Comparison of ENCODE assay signal across 20 cellular contexts in genomic region chr2:57828221-57828620, GRCh38.
DNase-seq lines count a peak whose midpoint lies in the region; ATAC-seq, FAIRE-seq and TF ChIP-seq lines count a peak whose summit lies in the region.
"Had no signal": no experiment of that assay in that cellular context is flagged by ENCODE, and none has a peak within 500 bp of the region (broad histone marks: within the 10 kb centered on the region; RNA-seq: fewer than 3 reads in every experiment).

No MANE protein-coding gene starts in this region.

- H3K4me2 ChIP-seq in HepG2 (ENCODE audit: low read depth, low read length): no peak overlapping the region
- no peak overlapping the region for H3K4me2 ChIP-seq in trophoblast cell (ENCODE audit: low read length)
- H3K4me2 ChIP-seq in neuronal stem cell (ENCODE audit: insufficient read depth, low read length, poor library complexity, severe bottlenecking): no peak overlapping the region
- H3K4me2 ChIP-seq: A549, BLaER1 had no signal

- in situ Hi-C loops in HepG2 (cut with HindIII; ENCODE audit: extremely low pct_ligation_motif_present, low pct_unique_long_range_greater_than_20kb): no loop called here

- H3K23ac ChIP-seq in trophoblast cell (ENCODE audit: low read length) (no peak overlapping the region), neuronal stem cell (ENCODE audit: low read depth, low read length, poor library complexity) (no peak overlapping the region)

- H3K36me3 Mint-ChIP-seq in endodermal cell (ENCODE audit: low read depth) (no peaks in the 10 kb centered on the region), T-helper 17 cell (ENCODE audit: low read depth) (no peaks in the 10 kb centered on the region)
- H3K36me3 Mint-ChIP-seq: CD14-positive monocyte; CD4-positive, alpha-beta memory T cell had no signal

- no peak overlapping the region for H4K91ac ChIP-seq in trophoblast cell (ENCODE audit: low read depth, low read length)
- H4K91ac ChIP-seq in neuronal stem cell (ENCODE audit: low read depth, low read length, poor library complexity): no peak overlapping the region

- H3K9me3 ChIP-seq in HepG2 (ENCODE audit: low read length) (no peaks in the 10 kb centered on the region), right lobe of liver (no peaks in the 10 kb centered on the region), endodermal cell (ENCODE audit: control insufficient read depth, low read length) (no peaks in the 10 kb centered on the region), trophoblast cell (ENCODE audit: insufficient read depth, low read depth, low read length) (no peaks in the 10 kb centered on the region), neuronal stem cell (replicated peaks in 1 of 2; ENCODE audit: control insufficient read depth in 2 of 2, insufficient read depth in 1 of 2, low read depth in 1 of 2, low read length in 2 of 2) (no peaks in the 10 kb centered on the region), T-helper 17 cell (ENCODE audit: control insufficient read depth, low read length, poor library complexity, severe bottlenecking) (no peaks in the 10 kb centered on the region)

- no peak overlapping the region for H2AK5ac ChIP-seq in trophoblast cell (ENCODE audit: low read length)
- H2AK5ac ChIP-seq in neuronal stem cell (ENCODE audit: low read depth, low read length): no peak overlapping the region

- H3K36me3 ChIP-seq in HepG2 (replicated peaks in 1 of 2; ENCODE audit: control insufficient read depth in 1 of 2, insufficient read depth in 2 of 2, low read length in 2 of 2) (no peaks in the 10 kb centered on the region), right lobe of liver (no peaks in the 10 kb centered on the region), endodermal cell (ENCODE audit: control insufficient read depth, insufficient read depth, low read length) (no peaks in the 10 kb centered on the region), trophoblast cell (ENCODE audit: control insufficient read depth in 1 of 2, insufficient read depth in 2 of 2, low read length in 2 of 2) (no peaks in the 10 kb centered on the region), neuronal stem cell (replicated peaks in 1 of 2; ENCODE audit: control insufficient read depth in 2 of 2, insufficient read depth in 2 of 2, low read length in 2 of 2) (no peaks in the 10 kb centered on the region)
- H3K36me3 ChIP-seq: BLaER1 had no signal

- DNase-seq in HepG2 (ENCODE audit: low spot score) (no peak), right lobe of liver (no peak), endodermal cell (peak; percentile 46), trophoblast cell (no peak), neuronal stem cell (ENCODE audit: low spot score) (no peak), T-helper 17 cell (no peak), NCI-H2107 treated with DMSO at 0.1 percent for 48 hours (lab: John Stamatoyannopoulos, UW; ENCODE audit: unreplicated experiment) (no peak)
- DNase-seq: AML-193; CD4-positive, alpha-beta memory T cell; DMS153; DMS79; GF-D8; GOT3; H7; HFFc6 had no signal

- no TSS peak for BruUV-seq in HepG2 (replicated peaks; lab: Mats Ljungman, UMichigan)

- 35% methylated on average over 4 of the region's 4 CpGs for WGBS in HepG2 (ENCODE audit: low lambda C conversion rate)
- WGBS in right lobe of liver (ENCODE audit: insufficient coverage, low coverage, low lambda C conversion rate, missing lambda C conversion rate): 92% methylated on average over 2 of the region's 4 CpGs
- 86 to 100% methylated on average over 1 to 4 of the region's 4 CpGs for WGBS in endodermal cell (ENCODE audit: insufficient coverage in 1 of 2, insufficient read length in 1 of 2), 2 experiments
- WGBS in trophoblast cell (ENCODE audit: extremely low coverage, insufficient coverage, insufficient read length): no CpG with 5 or more reads among the region's 4 CpGs
- no CpG with 5 or more reads among the region's 4 CpGs for WGBS in neuronal stem cell (ENCODE audit: extremely low coverage in 2 of 2, insufficient read length in 2 of 2, insufficient replicate concordance in 1 of 2), 2 donors

- peak overlapping the region; percentile 70 for H4K8ac ChIP-seq in trophoblast cell (ENCODE audit: low read depth, low read length)
- no peak overlapping the region for H4K8ac ChIP-seq in neuronal stem cell (ENCODE audit: low read depth, low read length)

- no peak overlapping the region for H3K4ac ChIP-seq in trophoblast cell (ENCODE audit: low read depth, low read length)
- no peak overlapping the region for H3K4ac ChIP-seq in neuronal stem cell (ENCODE audit: low read length)

- CTCF ChIA-PET in HepG2 (lab: Yijun Ruan, JAX; ENCODE audit: low intra/inter-chr PET ratio, low total read pairs): no interaction called here

- H2BK15ac ChIP-seq in neuronal stem cell (ENCODE audit: low read length): no peak overlapping the region

- H2AFZ ChIP-seq in HepG2 (ENCODE audit: low read length): no peak overlapping the region
- no peak overlapping the region for H2AFZ ChIP-seq in trophoblast cell (ENCODE audit: insufficient read depth, low read length, poor library complexity)
- no peak overlapping the region for H2AFZ ChIP-seq in neuronal stem cell (ENCODE audit: low read length)

- H2BK5ac ChIP-seq in trophoblast cell (ENCODE audit: low read depth, low read length, poor library complexity) (peak overlapping the region; percentile 13), neuronal stem cell (ENCODE audit: low read length) (no peak overlapping the region)

- H3K79me2 ChIP-seq in HepG2 (ENCODE audit: insufficient read depth, low read length) (no peaks in the 10 kb centered on the region), trophoblast cell (ENCODE audit: control insufficient read depth, insufficient read depth, low read length, poor library complexity) (no peaks in the 10 kb centered on the region)

- H3K18ac ChIP-seq in trophoblast cell (ENCODE audit: low read length): no peak overlapping the region
- H3K18ac ChIP-seq in neuronal stem cell (ENCODE audit: low read length): no peak overlapping the region

- intact Hi-C loops in HepG2 (cut with micrococcal nuclease; ENCODE audit: unreplicated experiment) (no loop called here), right lobe of liver (cut with DNase I) (no loop called here)

- H3K14ac ChIP-seq in trophoblast cell (ENCODE audit: low read length) (no peak overlapping the region), neuronal stem cell (ENCODE audit: low read length) (no peak overlapping the region)

- TF ChIP-seq POLR2A in HepG2 (IDR thresholded peaks at IDR 0.05; ENCODE audit: insufficient read depth in 1 of 2, low read depth in 2 of 2, low read length in 2 of 2) (no peak), right lobe of liver (IDR thresholded peaks at IDR 0.05) (no peak)

- H3K4me3 Mint-ChIP-seq in endodermal cell (no peak overlapping the region), T-helper 17 cell (no peak overlapping the region)
- H3K4me3 Mint-ChIP-seq: CD14-positive monocyte; CD4-positive, alpha-beta memory T cell; HFFc6 had no signal

- FAIRE-seq in HepG2 (lab: Jason Lieb, UNC): no peak
- FAIRE-seq: A549 had no signal

- H2BK12ac ChIP-seq in trophoblast cell (ENCODE audit: low read length): no peak overlapping the region
- no peak overlapping the region for H2BK12ac ChIP-seq in neuronal stem cell (ENCODE audit: low read length)

- peaks cover 6% of the 10 kb centered on the region for H3K9me3 Mint-ChIP-seq in endodermal cell

- H2BK120ac ChIP-seq in trophoblast cell (ENCODE audit: insufficient read depth, low read length, poor library complexity): peak overlapping the region; percentile 17
- no peak overlapping the region for H2BK120ac ChIP-seq in neuronal stem cell (ENCODE audit: low read depth, low read length)

- POLR2A ChIA-PET in HepG2 (lab: Yijun Ruan, JAX): no interaction called here

- H3K79me1 ChIP-seq in trophoblast cell (ENCODE audit: low read length) (peaks cover 4% of the 10 kb centered on the region), neuronal stem cell (ENCODE audit: low read depth, low read length) (no peaks in the 10 kb centered on the region)

- peaks cover 10% of the 10 kb centered on the region for H3K4me1 Mint-ChIP-seq in endodermal cell
- no peaks in the 10 kb centered on the region for H3K4me1 Mint-ChIP-seq in T-helper 17 cell
- H3K4me1 Mint-ChIP-seq: CD14-positive monocyte; CD4-positive, alpha-beta memory T cell had no signal

- H3K9ac ChIP-seq in HepG2 (ENCODE audit: insufficient read depth, low read depth, low read length) (no peak overlapping the region), endodermal cell (ENCODE audit: extremely low read depth, low read length, poor library complexity, severe bottlenecking) (no peak overlapping the region), trophoblast cell (ENCODE audit: low read length) (no peak overlapping the region), neuronal stem cell (ENCODE audit: low read depth, low read length, poor library complexity) (no peak overlapping the region)
- H3K9ac ChIP-seq: BLaER1 had no signal

- no peaks in the 10 kb centered on the region for H3K27me3 Mint-ChIP-seq in endodermal cell (ENCODE audit: insufficient read depth)
- H3K27me3 Mint-ChIP-seq in T-helper 17 cell: no peaks in the 10 kb centered on the region
- H3K27me3 Mint-ChIP-seq: CD4-positive, alpha-beta memory T cell had no signal

- no peak for TF ChIP-seq EP300 in HepG2 (IDR thresholded peaks at IDR 0.05; ENCODE audit: low read depth in 2 of 2, low read length in 2 of 2)
- no peak for TF ChIP-seq EP300 in HepG2 (CRISPR knock-in tag; IDR thresholded peaks at IDR 0.05; ENCODE audit: borderline replicate concordance)

- no peak for TF ChIP-seq RAD21 in HepG2 (CRISPR knock-in tag; IDR thresholded peaks at IDR 0.05)

- no peak overlapping the region for H4K12ac ChIP-seq in trophoblast cell (ENCODE audit: low read depth, low read length)

- H3K27ac Mint-ChIP-seq in endodermal cell (no peak overlapping the region), T-helper 17 cell (no peak overlapping the region)
- H3K27ac Mint-ChIP-seq: CD14-positive monocyte; CD4-positive, alpha-beta memory T cell; HFFc6 had no signal

- ATAC-seq in HepG2: peak; percentile 24; the same call in 1 of the 3 replicates
- no peak for ATAC-seq in right lobe of liver
- no peak for ATAC-seq in T-helper 17 cell
- ATAC-seq: A549, HCT116 had no signal

- H3K4me3 ChIP-seq in HepG2 (replicated peaks in 1 of 3; ENCODE audit: insufficient read depth in 1 of 3, low read depth in 2 of 3, low read length in 3 of 3) (no peak overlapping the region), right lobe of liver (no peak overlapping the region), endodermal cell (ENCODE audit: low read length) (no peak overlapping the region), trophoblast cell (ENCODE audit: low read depth, low read length) (no peak overlapping the region), neuronal stem cell (ENCODE audit: low read length in 2 of 2) (no peak overlapping the region)
- H3K4me3 ChIP-seq: A549, BLaER1 had no signal

- H3K27ac ChIP-seq in HepG2 (ENCODE audit: extremely low read length, insufficient read depth, low read length) (no peak overlapping the region), right lobe of liver (no peak overlapping the region), endodermal cell (ENCODE audit: low read depth, low read length) (no peak overlapping the region), trophoblast cell (ENCODE audit: low read depth, low read length) (no peak overlapping the region), neuronal stem cell (replicated peaks; ENCODE audit: low read length) (no peak overlapping the region)
- H3K27ac ChIP-seq: 22Rv1, A549, BLaER1 had no signal

- H4K20me1 ChIP-seq in HepG2 (ENCODE audit: insufficient read depth, low read length): no peaks in the 10 kb centered on the region
- H4K20me1 ChIP-seq: BLaER1 had no signal

- TF ChIP-seq CTCF in HepG2 (CRISPR knock-in tag; IDR thresholded peaks at IDR 0.05) (no peak), right lobe of liver (IDR thresholded peaks at IDR 0.05) (no peak), endodermal cell (conservative IDR thresholded peaks at IDR 0.05) (no peak)

- no peaks in the 10 kb centered on the region for H3K4me1 ChIP-seq in HepG2 (ENCODE audit: insufficient read depth, low read length)
- no peaks in the 10 kb centered on the region for H3K4me1 ChIP-seq in right lobe of liver
- no peaks in the 10 kb centered on the region for H3K4me1 ChIP-seq in endodermal cell (ENCODE audit: control insufficient read depth, insufficient read depth, low read length)
- peaks cover 0 to 4% of the 10 kb centered on the region in 2 experiments for H3K4me1 ChIP-seq in trophoblast cell (ENCODE audit: control insufficient read depth in 1 of 2, insufficient read depth in 2 of 2, low read length in 2 of 2)
- H3K4me1 ChIP-seq in neuronal stem cell (ENCODE audit: control insufficient read depth in 2 of 2, insufficient read depth in 1 of 2, low read depth in 1 of 2, low read length in 2 of 2): no peaks in the 10 kb centered on the region
- H3K4me1 ChIP-seq: A549, BLaER1 had no signal

- no peaks in the 10 kb centered on the region for H3K27me3 ChIP-seq in HepG2 (ENCODE audit: control insufficient read depth in 1 of 2, insufficient read depth in 2 of 2, low read length in 2 of 2)
- no peaks in the 10 kb centered on the region for H3K27me3 ChIP-seq in right lobe of liver
- no peaks in the 10 kb centered on the region for H3K27me3 ChIP-seq in endodermal cell (ENCODE audit: control insufficient read depth, insufficient read depth, low read length, poor library complexity, severe bottlenecking)
- H3K27me3 ChIP-seq in trophoblast cell (ENCODE audit: insufficient read depth, low read length): no peaks in the 10 kb centered on the region
- H3K27me3 ChIP-seq in neuronal stem cell (ENCODE audit: control insufficient read depth in 3 of 3, insufficient read depth in 3 of 3, low read depth in 1 of 3, low read length in 3 of 3): no peaks in the 10 kb centered on the region
- H3K27me3 ChIP-seq: BLaER1 had no signal
